In genomic region chr10:66964946-66965345, GRCh38 we compare ENCODE assay signal across 1 cellular context.
TF ChIP-seq lines count a peak whose summit lies in the region.

No MANE protein-coding gene starts in this region.

TF ChIP-seq in WTC11, 78 proteins besides CTCF, POLR2A, EP300 and RAD21 (continued from another document):
- no peak for TF ChIP-seq HMGXB4 (CRISPR knock-in tag; IDR thresholded peaks at IDR 0.05)
- no peak for TF ChIP-seq USF1 (CRISPR knock-in tag; IDR thresholded peaks at IDR 0.05)
- no peak for TF ChIP-seq FOXK1 (CRISPR knock-in tag; IDR thresholded peaks at IDR 0.05)
- no peak for TF ChIP-seq SMAD3 (CRISPR knock-in tag; IDR thresholded peaks at IDR 0.05; ENCODE audit: borderline replicate concordance)
- TF ChIP-seq KAT7 (CRISPR knock-in tag; IDR thresholded peaks at IDR 0.05; ENCODE audit: borderline replicate concordance): no peak
- TF ChIP-seq ZNF396 (CRISPR knock-in tag; IDR thresholded peaks at IDR 0.05; ENCODE audit: borderline replicate concordance): no peak
